Comparison of ENCODE assay signal across 25 cellular contexts in the genomic region with DNA sequence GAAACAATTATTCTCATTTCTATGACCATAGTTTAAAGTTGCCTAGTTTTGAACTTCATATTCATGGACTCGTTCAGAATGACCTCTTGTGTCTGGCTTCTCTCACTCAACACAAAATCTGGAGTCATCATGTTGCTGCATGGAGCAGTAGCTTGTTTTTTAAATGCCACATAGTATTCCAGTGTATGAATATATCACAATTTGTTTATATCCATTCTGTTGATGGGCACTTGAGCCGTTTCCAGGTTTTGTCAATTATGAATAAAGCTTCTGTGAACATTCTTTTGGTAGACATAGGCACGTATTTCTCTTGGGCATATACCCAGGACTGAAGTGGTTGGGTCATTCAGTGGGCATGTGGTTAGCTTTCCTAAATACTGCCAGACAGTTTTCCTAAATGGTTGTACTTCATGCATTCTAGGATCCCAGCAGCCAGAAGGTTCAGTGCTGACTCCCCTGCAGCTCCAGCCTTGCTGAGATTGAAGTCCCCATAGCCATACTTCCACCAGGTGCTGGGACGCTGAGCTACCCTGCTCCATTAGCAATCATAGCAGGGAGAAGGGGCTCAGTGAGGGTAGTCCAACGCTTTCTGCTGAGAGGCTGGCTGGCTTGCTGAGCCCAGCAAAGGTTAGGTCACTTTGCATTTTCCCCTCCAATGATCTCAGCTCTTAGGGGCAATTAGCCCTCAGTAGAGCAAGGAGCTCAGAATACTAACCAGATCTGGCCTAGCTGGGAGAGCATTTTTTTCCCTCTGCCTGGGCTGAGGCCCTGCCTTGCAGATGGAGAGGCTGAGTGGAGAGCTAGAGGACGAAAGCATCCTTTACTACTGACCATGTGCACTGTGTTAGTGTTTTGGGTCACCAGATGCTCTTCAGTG.
"Had no signal": no experiment of that assay in that cellular context is flagged by ENCODE, and none has a peak within 500 bp of the region (broad histone marks: within the 10 kb centered on the region; RNA-seq: fewer than 3 reads in every experiment).

No MANE protein-coding gene starts in this region.

- H3K9me3 ChIP-seq: adrenal gland, body of pancreas, heart right ventricle, left lung, pancreas, prostate gland, stomach, suprapubic skin, tibial artery had no signal

- DNase-seq: activated B cell treated with CpG ODN at 0.5 μM for 24 hours; activated CD8-positive, alpha-beta T cell treated with anti-CD3 and anti-CD28 coated beads, Interleukin-2, amount 10 ng/mL, durations not matched to agents 7 days and 5 days; activated effector memory CD4-positive, alpha-beta T cell treated with Interleukin-2 at 50 U/mL for 16 hours; activated naive CD4-positive, alpha-beta T cell treated with anti-CD3 and anti-CD28 coated beads for 36 hours; activated naive CD8-positive, alpha-beta T cell treated with anti-CD3 and anti-CD28 coated beads for 36 hours; activated T-cell treated with anti-CD3 and anti-CD28 coated beads for 4 hours; adrenal gland; aorta; body of pancreas; cortex of kidney; foreskin fibroblast; heart right ventricle; left lung; naive B cell; nephron progenitor cell; pancreas; stimulated activated CD4-positive, alpha-beta T cell treated with anti-CD3 and anti-CD28 coated beads, Interleukin-15, amount 100 ng/mL, for 24 hours; stimulated activated CD4-positive, alpha-beta T cell treated with anti-CD3 and anti-CD28 coated beads, Interleukin-2, amount 100 ng/mL, for 24 hours; stimulated activated naive B cell treated with anti-CD40 and anti-IgM and Interleukin-4, amounts not matched to agents 10 μg/mL and 1 μg/mL and 100 μg/mL, for 72 hours; stomach; T-helper 1 cell; tibial artery had no signal

- ATAC-seq: activated CD8-positive, alpha-beta T cell treated with anti-CD3 and anti-CD28 coated beads, Interleukin-2, amount 10 ng/mL, durations not matched to agents 7 days and 5 days; body of pancreas; left lung; pancreas; stimulated activated naive B cell treated with anti-CD40 and anti-IgM and Interleukin-4, amounts not matched to agents 10 μg/mL and 1 μg/mL and 100 μg/mL, for 72 hours had no signal

- H3K36me3 ChIP-seq: adrenal gland, cardiac muscle cell, heart right ventricle, left lung, pancreas, prostate gland, stomach, suprapubic skin, tibial artery had no signal

- H3K4me1 ChIP-seq: adrenal gland, body of pancreas, heart right ventricle, left lung, pancreas, prostate gland, stomach, suprapubic skin, tibial artery had no signal

- H3K4me3 ChIP-seq: adrenal gland, body of pancreas, cardiac muscle cell, heart right ventricle, left lung, pancreas, prostate gland, stomach, suprapubic skin, tibial artery had no signal

- H3K27me3 ChIP-seq: adrenal gland, body of pancreas, cardiac muscle cell, heart right ventricle, left lung, pancreas, stomach, suprapubic skin, tibial artery had no signal

- H3K27ac ChIP-seq: adrenal gland, body of pancreas, cardiac muscle cell, heart right ventricle, left lung, pancreas, prostate gland, stomach, suprapubic skin, tibial artery had no signal
